ENCODE assay signal across 28 cellular contexts in the genomic region with DNA sequence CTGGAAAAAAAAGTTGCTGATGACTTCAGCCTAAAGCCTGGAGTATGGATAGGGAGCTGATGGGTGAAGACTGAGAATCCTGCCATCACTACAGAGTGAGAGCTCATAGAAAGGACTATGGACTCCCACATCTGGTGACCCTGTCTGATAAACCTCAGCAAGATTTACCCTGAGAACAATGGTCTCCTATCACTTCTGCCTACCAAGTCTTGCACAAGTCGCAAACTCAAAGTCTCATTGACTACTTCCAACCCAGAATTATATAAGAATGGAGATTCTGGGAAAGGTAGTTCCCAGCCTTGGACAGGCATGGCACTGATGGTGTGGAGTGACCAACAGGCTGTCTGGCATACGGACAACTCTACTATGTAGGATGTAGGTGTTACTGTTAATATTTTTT.
"Had no signal": no experiment of that assay in that cellular context is flagged by ENCODE, and none has a peak within 500 bp of the region (broad histone marks: within the 10 kb centered on the region; RNA-seq: fewer than 3 reads in every experiment).

No MANE protein-coding gene starts in this region.

- H3K27me3 ChIP-seq: colonic mucosa, esophagus muscularis mucosa, gastroesophageal sphincter had no signal

- H3K4me1 ChIP-seq: colonic mucosa, foreskin keratinocyte, gastrocnemius medialis, heart left ventricle had no signal

- H3K27ac ChIP-seq: colonic mucosa, coronary artery, dorsolateral prefrontal cortex, epithelial cell of prostate, esophagus muscularis mucosa, esophagus squamous epithelium, foreskin keratinocyte, gastrocnemius medialis, gastroesophageal sphincter, heart right ventricle had no signal

- DNase-seq: colonic mucosa; cortex of kidney; dermis blood vessel endothelial cell; dorsolateral prefrontal cortex; effector CD4-positive, alpha-beta T cell; effector CD8-positive, alpha-beta T cell; effector memory CD4-positive, alpha-beta T cell; effector memory CD8-positive, alpha-beta T cell; endodermal cell; erythroblast; esophagus squamous epithelium; foreskin fibroblast; foreskin keratinocyte; foreskin melanocyte; gastrocnemius medialis; glutamatergic neuron; head of caudate nucleus; heart left ventricle; heart right ventricle had no signal

- ATAC-seq: effector memory CD8-positive, alpha-beta T cell; esophagus mucosa; foreskin keratinocyte; gastrocnemius medialis; gastroesophageal sphincter; heart left ventricle; heart right ventricle had no signal

- H3K9me3 ChIP-seq: colonic mucosa, esophagus muscularis mucosa, esophagus squamous epithelium, gastrocnemius medialis, gastroesophageal sphincter, heart left ventricle, heart right ventricle had no signal

- H3K4me3 ChIP-seq: colonic mucosa, coronary artery, dorsolateral prefrontal cortex, esophagus muscularis mucosa, esophagus squamous epithelium, gastrocnemius medialis, gastroesophageal sphincter, heart left ventricle, heart right ventricle had no signal

- H3K36me3 ChIP-seq: colonic mucosa, esophagus muscularis mucosa, esophagus squamous epithelium, gastrocnemius medialis, gastroesophageal sphincter, heart left ventricle, heart right ventricle had no signal

- FAIRE-seq: colon, endometrium, endothelial cell of umbilical vein, frontal cortex had no signal
